In genomic region chr3:124230928-124231456, GRCh38 we compare ENCODE assay signal across 1 cellular context.
TF ChIP-seq lines count a peak whose summit lies in the region.

No MANE protein-coding gene starts in this region.

TF ChIP-seq in H1, 55 proteins besides CTCF, POLR2A, EP300 and RAD21 (continued from another document):
- TF ChIP-seq POU5F1 (IDR thresholded peaks at IDR 0.05; ENCODE audit: low read depth, low read length) = peak; percentile 19; the same call in 1 of the 2 replicates
- no peak for TF ChIP-seq SAP30 (IDR thresholded peaks at IDR 0.05; ENCODE audit: insufficient read depth, insufficient replicate concordance, low read length)
TF ChIP-seq in H1: peak in this region for 1.
